ENCODE assay signal across 1 cellular context in genomic region chr1:240906477-240906876, GRCh38.
TF ChIP-seq lines count a peak whose summit lies in the region.

No MANE protein-coding gene starts in this region.

TF ChIP-seq in HEK293, 187 proteins besides CTCF, POLR2A, EP300 and RAD21 (continued from another document):
- TF ChIP-seq PRDM6 (tag by site-specific recombination; IDR thresholded peaks at IDR 0.05) = 0 out of 2 replicates have a peak, but pooled peaks have one; percentile 39
- peak; percentile 42; the same call in 1 of the 2 replicates for TF ChIP-seq ZNF549 (tag by site-specific recombination; IDR thresholded peaks at IDR 0.05)
